In genomic region chr18:8525692-8526091, GRCh38 we compare ENCODE assay signal across 13 cellular contexts.
A peak's percentile ranks its signal among the peaks of the same experiment; 100 is the strongest.
DNase-seq lines count a peak whose midpoint lies in the region; ATAC-seq and TF ChIP-seq lines count a peak whose summit lies in the region.
"Had no signal": no experiment of that assay in that cellular context is flagged by ENCODE, and none has a peak within 500 bp of the region (broad histone marks: within the 10 kb centered on the region; RNA-seq: fewer than 3 reads in every experiment).

No MANE protein-coding gene starts in this region.

- peaks cover 11% of the 10 kb centered on the region for H3K27me3 Mint-ChIP-seq in activated CD4-positive, alpha-beta memory T cell treated with anti-CD3 and anti-CD28 coated beads, Interleukin-2, amount 10 ng/mL, durations not matched to agents 7 days and 5 days
- peaks cover 17% of the 10 kb centered on the region for H3K27me3 Mint-ChIP-seq in activated CD4-positive, alpha-beta memory T cell treated with anti-CD3 and anti-CD28 coated beads for 36 hours

- H3K36me3 ChIP-seq in brain microvascular endothelial cell (replicated peaks) (no peaks in the 10 kb centered on the region), Peyer's patch (no peaks in the 10 kb centered on the region)
- H3K36me3 ChIP-seq: ovary, suprapubic skin had no signal

- H3K27ac Mint-ChIP-seq in activated CD4-positive, alpha-beta memory T cell treated with anti-CD3 and anti-CD28 coated beads, Interleukin-2, amount 10 ng/mL, durations not matched to agents 7 days and 5 days, result no peak overlapping the region
- H3K27ac Mint-ChIP-seq in activated CD4-positive, alpha-beta memory T cell treated with anti-CD3 and anti-CD28 coated beads for 36 hours, result no peak overlapping the region

- H3K9me3 Mint-ChIP-seq in activated CD4-positive, alpha-beta memory T cell treated with anti-CD3 and anti-CD28 coated beads, Interleukin-2, amount 10 ng/mL, durations not matched to agents 7 days and 5 days, result peaks cover 14% of the 10 kb centered on the region
- peaks cover 15% of the 10 kb centered on the region for H3K9me3 Mint-ChIP-seq in activated CD4-positive, alpha-beta memory T cell treated with anti-CD3 and anti-CD28 coated beads for 36 hours

- no peak overlapping the region for H3K27ac ChIP-seq in brain microvascular endothelial cell
- H3K27ac ChIP-seq in Peyer's patch, result no peak overlapping the region
- H3K27ac ChIP-seq: body of pancreas, ovary, suprapubic skin had no signal

- H3K9me3 ChIP-seq in Peyer's patch, result peaks cover 0 to 2% (median 0%) of the 10 kb centered on the region in 4 donors
- H3K9me3 ChIP-seq: ovary had no signal

- CTCF ChIA-PET in activated CD4-positive, alpha-beta memory T cell treated with anti-CD3 and anti-CD28 coated beads, Interleukin-2, amount 10 ng/mL, durations not matched to agents 7 days and 5 days (lab: Charles Lee), result interaction anchor here (1.8 kb wide), 1 partner anchor 83 kb away, joined by 4 read pairs; the partner anchor contains the start of gene RAB12
- CTCF ChIA-PET in activated CD4-positive, alpha-beta memory T cell treated with anti-CD3 and anti-CD28 coated beads for 36 hours (lab: Charles Lee), result no interaction called here

- in situ Hi-C loops in brain microvascular endothelial cell (cut with HindIII; ENCODE audit: low pct_ligation_motif_present, low sequenced_read_pairs), result no loop called here

- H3K27me3 ChIP-seq in brain microvascular endothelial cell (replicated peaks) (no peaks in the 10 kb centered on the region), Peyer's patch (no peaks in the 10 kb centered on the region)
- H3K27me3 ChIP-seq: body of pancreas, ovary had no signal

- POLR2A ChIA-PET in activated CD4-positive, alpha-beta memory T cell treated with anti-CD3 and anti-CD28 coated beads, Interleukin-2, amount 10 ng/mL, durations not matched to agents 7 days and 5 days (lab: Charles Lee), result no interaction called here
- POLR2A ChIA-PET in activated CD4-positive, alpha-beta memory T cell treated with anti-CD3 and anti-CD28 coated beads for 36 hours (lab: Charles Lee), result no interaction called here

- intact Hi-C loops in activated CD4-positive, alpha-beta memory T cell treated with anti-CD3 and anti-CD28 coated beads for 36 hours (cut with micrococcal nuclease), result no loop called here

- no peak overlapping the region for H3K4me3 Mint-ChIP-seq in activated CD4-positive, alpha-beta memory T cell treated with anti-CD3 and anti-CD28 coated beads, Interleukin-2, amount 10 ng/mL, durations not matched to agents 7 days and 5 days
- no peak overlapping the region for H3K4me3 Mint-ChIP-seq in activated CD4-positive, alpha-beta memory T cell treated with anti-CD3 and anti-CD28 coated beads for 36 hours

- H3K4me3 ChIP-seq in brain microvascular endothelial cell (ENCODE audit: low read depth, low read length) (no peak overlapping the region), Peyer's patch (no peak overlapping the region)
- H3K4me3 ChIP-seq: body of pancreas, ovary, suprapubic skin had no signal

- peak; percentile 23 for ATAC-seq in stimulated activated naive CD8-positive, alpha-beta T cell treated with anti-CD3 and anti-CD28 coated beads, Interleukin-15, Interleukin-2, amounts not matched to agents 100 U/mL and 50 U/mL, for 24 hours
- ATAC-seq: body of pancreas had no signal

- H3K36me3 Mint-ChIP-seq in activated CD4-positive, alpha-beta memory T cell treated with anti-CD3 and anti-CD28 coated beads, Interleukin-2, amount 10 ng/mL, durations not matched to agents 7 days and 5 days (ENCODE audit: low read depth), result no peaks in the 10 kb centered on the region
- no peaks in the 10 kb centered on the region for H3K36me3 Mint-ChIP-seq in activated CD4-positive, alpha-beta memory T cell treated with anti-CD3 and anti-CD28 coated beads for 36 hours

- TF ChIP-seq POLR2A in Peyer's patch (IDR thresholded peaks at IDR 0.05), result no peak

- DNase-seq in activated CD4-positive, alpha-beta memory T cell treated with anti-CD3 and anti-CD28 coated beads, Interleukin-2, amount 10 ng/mL, durations not matched to agents 7 days and 5 days, result peak; percentile 18
- no peak for DNase-seq in activated CD4-positive, alpha-beta memory T cell treated with anti-CD3 and anti-CD28 coated beads for 36 hours
- DNase-seq in KG1 (lab: John Stamatoyannopoulos, UW) (peak; percentile 26), brain microvascular endothelial cell (no peak), T1000 (lab: John Stamatoyannopoulos, UW) (no peak), activated T-cell treated with anti-CD3 and anti-CD28 coated beads for 4 hours (no peak), Peyer's patch (no peak)
- DNase-seq in stimulated activated naive CD8-positive, alpha-beta T cell treated with anti-CD3 and anti-CD28 coated beads, Interleukin-15, Interleukin-2, amounts not matched to agents 100 U/mL and 50 U/mL, for 24 hours, result no peak
- DNase-seq: kidney, ovary, SW 1271 had no signal

- peaks cover 16% of the 10 kb centered on the region for H3K4me1 Mint-ChIP-seq in activated CD4-positive, alpha-beta memory T cell treated with anti-CD3 and anti-CD28 coated beads, Interleukin-2, amount 10 ng/mL, durations not matched to agents 7 days and 5 days
- no peaks in the 10 kb centered on the region for H3K4me1 Mint-ChIP-seq in activated CD4-positive, alpha-beta memory T cell treated with anti-CD3 and anti-CD28 coated beads for 36 hours (ENCODE audit: low read depth)

- no peaks in the 10 kb centered on the region for H3K4me1 ChIP-seq in Peyer's patch
- H3K4me1 ChIP-seq: body of pancreas, suprapubic skin had no signal

- TF ChIP-seq CTCF in brain microvascular endothelial cell (IDR thresholded peaks at IDR 0.05; ENCODE audit: low read depth, low read length, missing control alignments) (peak; percentile 52), Peyer's patch (IDR thresholded peaks at IDR 0.05) (no peak)

Comparison
In these comparisons a context has a peak if more than half of its experiments do, and no peak if none do; other contexts are left out.
1. DNase-seq: peak in activated CD4-positive, alpha-beta memory T cell treated with anti-CD3 and anti-CD28 coated beads, Interleukin-2, amount 10 ng/mL, durations not matched to agents 7 days and 5 days (single experiment) and KG1 (single experiment); none in activated CD4-positive, alpha-beta memory T cell treated with anti-CD3 and anti-CD28 coated beads for 36 hours (single experiment), brain microvascular endothelial cell (single experiment), stimulated activated naive CD8-positive, alpha-beta T cell treated with anti-CD3 and anti-CD28 coated beads, Interleukin-15, Interleukin-2, amounts not matched to agents 100 U/mL and 50 U/mL, for 24 hours (single experiment), T1000 (single experiment), activated T-cell treated with anti-CD3 and anti-CD28 coated beads for 4 hours (single experiment) and Peyer's patch (0 of 3).